ENCODE assay signal across 1 cellular context in genomic region chr18:70243131-70243530, GRCh38.
TF ChIP-seq lines count a peak whose summit lies in the region.

No MANE protein-coding gene starts in this region.

TF ChIP-seq in HepG2, 621 proteins besides CTCF, POLR2A, EP300 and RAD21:
- TF ChIP-seq NFKB2 (CRISPR knock-in tag; IDR thresholded peaks at IDR 0.05; ENCODE audit: borderline replicate concordance): no peak
- no peak for TF ChIP-seq ZSCAN22 (CRISPR knock-in tag; IDR thresholded peaks at IDR 0.05)
- TF ChIP-seq, protein P1, sequence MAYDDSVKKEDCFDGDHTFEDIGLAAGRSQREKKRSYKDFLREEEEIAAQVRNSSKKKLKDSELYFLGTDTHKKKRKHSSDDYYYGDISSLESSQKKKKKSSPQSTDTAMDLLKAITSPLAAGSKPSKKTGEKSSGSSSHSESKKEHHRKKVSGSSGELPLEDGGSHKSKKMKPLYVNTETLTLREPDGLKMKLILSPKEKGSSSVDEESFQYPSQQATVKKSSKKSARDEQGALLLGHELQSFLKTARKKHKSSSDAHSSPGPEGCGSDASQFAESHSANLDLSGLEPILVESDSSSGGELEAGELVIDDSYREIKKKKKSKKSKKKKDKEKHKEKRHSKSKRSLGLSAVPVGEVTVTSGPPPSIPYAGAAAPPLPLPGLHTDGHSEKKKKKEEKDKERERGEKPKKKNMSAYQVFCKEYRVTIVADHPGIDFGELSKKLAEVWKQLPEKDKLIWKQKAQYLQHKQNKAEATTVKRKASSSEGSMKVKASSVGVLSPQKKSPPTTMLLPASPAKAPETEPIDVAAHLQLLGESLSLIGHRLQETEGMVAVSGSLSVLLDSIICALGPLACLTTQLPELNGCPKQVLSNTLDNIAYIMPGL (CRISPR knock-in tag; IDR thresholded peaks at IDR 0.05; ENCODE audit: borderline replicate concordance in 1 of 2, low read depth in 1 of 2): no peak
- TF ChIP-seq ATF7-NPFF (CRISPR knock-in tag; IDR thresholded peaks at IDR 0.05; ENCODE audit: low read depth): no peak
- no peak for TF ChIP-seq REL (CRISPR knock-in tag; conservative IDR thresholded peaks at IDR 0.05)
- TF ChIP-seq MIER3 (CRISPR knock-in tag; IDR thresholded peaks at IDR 0.05; ENCODE audit: borderline replicate concordance): no peak
- no peak for TF ChIP-seq SRSF9 (IDR thresholded peaks at IDR 0.05; ENCODE audit: borderline replicate concordance, insufficient read depth, low read depth, low read length, poor library complexity, severe bottlenecking)
- no peak for TF ChIP-seq EZH2 (conservative IDR thresholded peaks at IDR 0.05; ENCODE audit: low read depth, low read length)
- TF ChIP-seq TSC22D2 (CRISPR knock-in tag; IDR thresholded peaks at IDR 0.05; ENCODE audit: borderline replicate concordance): no peak
- no peak for TF ChIP-seq ZSCAN5A (CRISPR knock-in tag; IDR thresholded peaks at IDR 0.05; ENCODE audit: borderline replicate concordance)
